ENCODE assay signal across 26 cellular contexts in the genomic region with DNA sequence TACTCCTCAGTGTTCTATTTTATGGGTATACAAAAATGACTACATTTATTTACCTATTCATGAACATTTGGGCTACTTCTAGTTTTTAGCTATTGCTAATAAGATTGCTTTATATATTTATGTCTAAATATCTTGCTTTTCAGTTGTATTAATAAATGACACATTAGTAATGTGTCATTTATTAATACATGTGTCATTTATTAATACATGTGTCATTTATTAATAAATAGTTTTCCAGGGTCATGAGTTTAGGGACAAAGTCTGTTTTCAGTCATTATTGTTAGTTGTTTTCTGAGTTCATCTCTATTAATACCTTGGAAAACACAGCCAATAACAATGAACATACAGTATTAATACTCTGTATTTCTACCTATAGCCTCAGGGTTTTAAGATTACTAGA.
"Had no signal": no experiment of that assay in that cellular context is flagged by ENCODE, and none has a peak within 500 bp of the region (broad histone marks: within the 10 kb centered on the region; RNA-seq: fewer than 3 reads in every experiment).

No MANE protein-coding gene starts in this region.

- H3K4me1 ChIP-seq: stomach, suprapubic skin, testis, thyroid gland, tibial artery, tibial nerve, upper lobe of left lung, upper lobe of right lung, uterus, vagina had no signal

- H3K36me3 ChIP-seq: stomach, suprapubic skin, thoracic aorta, thyroid gland, tibial artery, tibial nerve, transverse colon, upper lobe of left lung, upper lobe of right lung, uterus, vagina had no signal

- DNase-seq: stimulated activated CD4-positive, alpha-beta T cell treated with anti-CD3 and anti-CD28 coated beads, Interleukin-2, amount 100 ng/mL, for 48 hours; stimulated activated CD4-positive, alpha-beta T cell treated with anti-CD3 and anti-CD28 coated beads, Interleukin-4, amount 100 ng/mL, for 1 hour; stimulated activated CD4-positive, alpha-beta T cell treated with anti-CD3 and anti-CD28 coated beads, Interleukin-4, amount 100 ng/mL, for 24 hours; stimulated activated CD4-positive, alpha-beta T cell treated with anti-CD3 and anti-CD28 coated beads, Interleukin-4, amount 100 ng/mL, for 4 hours; stimulated activated CD8-positive, alpha-beta memory T cell treated with anti-CD3 and anti-CD28 coated beads, Interleukin-4, amount 100 ng/mL, for 48 hours; stimulated activated naive B cell treated with anti-CD40 and anti-IgM and Interleukin-4, amounts not matched to agents 10 μg/mL and 1 μg/mL and 100 μg/mL, for 72 hours; stimulated activated naive CD4-positive, alpha-beta T cell; stimulated activated naive CD4-positive, alpha-beta T cell treated with Interleukin-2 at 50 U/mL for 16 hours; stimulated activated naive CD8-positive, alpha-beta T cell treated with anti-CD3 and anti-CD28 coated beads, Interleukin-15, amount 100 ng/mL, for 72 hours; stimulated activated naive CD8-positive, alpha-beta T cell treated with anti-CD3 and anti-CD28 coated beads, Interleukin-15, Interleukin-2, amounts not matched to agents 100 U/mL and 50 U/mL, for 24 hours; stomach; substantia nigra; testis; thyroid gland; tibial artery; transverse colon; upper lobe of right lung; uterus had no signal

- ATAC-seq: stimulated activated effector memory CD8-positive, alpha-beta T cell treated with anti-CD3 and anti-CD28 coated beads, Interleukin-12 subunit alpha, Interleukin-12 subunit beta, amount 100 ng/mL, for 72 hours; stimulated activated memory B cell treated with anti-CD40 and anti-IgM and Interleukin-4, amounts not matched to agents 10 μg/mL and 1 μg/mL and 100 μg/mL, for 72 hours; stimulated activated naive B cell treated with anti-CD40 and anti-IgM and Interleukin-4, amounts not matched to agents 10 μg/mL and 1 μg/mL and 100 μg/mL, for 72 hours; stimulated activated naive CD8-positive, alpha-beta T cell treated with anti-CD3 and anti-CD28 coated beads, Interleukin-15, amount 100 ng/mL, for 72 hours; stimulated activated naive CD8-positive, alpha-beta T cell treated with anti-CD3 and anti-CD28 coated beads, Interleukin-15, Interleukin-2, amounts not matched to agents 100 U/mL and 50 U/mL, for 24 hours; upper lobe of right lung had no signal

- H3K9me3 ChIP-seq: stomach, suprapubic skin, testis, thoracic aorta, thyroid gland, tibial artery, tibial nerve, transverse colon, upper lobe of left lung, upper lobe of right lung, uterus, vagina had no signal

- H3K27me3 ChIP-seq: stomach, suprapubic skin, testis, thyroid gland, tibial artery, tibial nerve, transverse colon, upper lobe of left lung, upper lobe of right lung, uterus, vagina had no signal

- H3K27ac ChIP-seq: stomach, suprapubic skin, testis, thoracic aorta, thyroid gland, tibial artery, tibial nerve, transverse colon, upper lobe of left lung, upper lobe of right lung, uterus, vagina had no signal

- FAIRE-seq: urothelium cell line had no signal

- H3K4me3 ChIP-seq: stomach, suprapubic skin, thoracic aorta, thyroid gland, tibial artery, tibial nerve, transverse colon, upper lobe of left lung, upper lobe of right lung, uterus, vagina had no signal
